16 cellular contexts compared by ENCODE assay signal in genomic region chr19:31586282-31586681, GRCh38.
"Had no signal": no experiment of that assay in that cellular context is flagged by ENCODE, and none has a peak within 500 bp of the region (broad histone marks: within the 10 kb centered on the region; RNA-seq: fewer than 3 reads in every experiment).

No MANE protein-coding gene starts in this region.

- ATAC-seq: heart right ventricle, pancreas had no signal

- H3K36me3 Mint-ChIP-seq: activated naive CD8-positive, alpha-beta T cell; neural progenitor cell had no signal

- H3K4me2 ChIP-seq: neural progenitor cell had no signal

- H3K4me3 ChIP-seq: breast epithelium, dorsolateral prefrontal cortex, esophagus muscularis mucosa, heart right ventricle, neural progenitor cell, pancreas, stomach, vagina had no signal

- H3K36me3 ChIP-seq: breast epithelium, esophagus muscularis mucosa, heart right ventricle, neural progenitor cell, pancreas, stomach, vagina had no signal

- H3K4me1 Mint-ChIP-seq: neural progenitor cell had no signal

- H3K4me3 Mint-ChIP-seq: activated naive CD8-positive, alpha-beta T cell; neural progenitor cell had no signal

- DNase-seq: activated CD4-positive, alpha-beta T cell treated with anti-CD3 and anti-CD28 coated beads, Interleukin-2, amount 50 U/mL, for 1 hour; activated T-cell treated with anti-CD3 and anti-CD28 coated beads for 4 hours; amygdala; dorsolateral prefrontal cortex; foreskin melanocyte; heart right ventricle; midbrain; pancreas; stomach had no signal

- H3K27ac ChIP-seq: breast epithelium, dorsolateral prefrontal cortex, esophagus muscularis mucosa, heart right ventricle, neural progenitor cell, pancreas, stomach, vagina had no signal

- H2AFZ ChIP-seq: neural progenitor cell had no signal

- H3K9ac ChIP-seq: neural progenitor cell had no signal

- H3K9me3 ChIP-seq: breast epithelium, esophagus muscularis mucosa, heart right ventricle, pancreas, vagina had no signal

- H3K27me3 ChIP-seq: neural progenitor cell, stomach, vagina had no signal

- FAIRE-seq: keratinocyte had no signal

- H3K9me3 Mint-ChIP-seq: activated T-helper 2 cell treated with anti-CD3 and anti-CD28 coated beads, Interferon-gamma antibody, Interleukin-2, Interleukin-4, amounts not matched to agents 10 μg/mL and 5 μg/mL and 100 μg/mL, durations not matched to agents 14 hours and 24 hours and 36 hours; neural progenitor cell had no signal

- H3K4me1 ChIP-seq: breast epithelium, esophagus muscularis mucosa, heart right ventricle, neural progenitor cell, pancreas, stomach, vagina had no signal
